ENCODE assay signal across 9 cellular contexts in the genomic region with DNA sequence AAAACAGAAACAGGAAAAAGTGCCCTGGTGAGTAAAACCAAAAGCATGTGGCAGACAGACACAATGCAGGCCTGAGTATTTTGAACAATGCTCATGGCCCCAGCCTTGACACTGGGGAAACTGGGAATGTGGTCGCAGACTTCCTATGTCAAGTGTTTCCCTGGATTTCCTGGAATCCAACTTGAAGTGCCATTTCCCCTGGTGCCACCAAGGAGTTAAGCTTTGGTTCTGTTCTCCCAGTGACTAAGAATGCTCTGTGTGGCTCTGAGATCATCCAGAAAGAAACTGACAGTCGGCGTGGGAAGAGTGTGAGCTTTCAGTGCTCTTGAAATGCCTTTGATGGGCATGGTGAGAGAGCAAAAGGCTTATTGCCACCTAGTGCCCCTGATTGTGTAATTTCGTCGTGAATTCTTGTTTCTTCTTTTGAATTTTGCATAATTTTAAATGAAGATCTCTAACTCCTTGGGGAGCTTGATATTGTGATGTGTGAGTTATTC.
DNase-seq lines count a peak whose midpoint lies in the region; ATAC-seq and TF ChIP-seq lines count a peak whose summit lies in the region.
"Had no signal": no experiment of that assay in that cellular context is flagged by ENCODE, and none has a peak within 500 bp of the region (broad histone marks: within the 10 kb centered on the region; RNA-seq: fewer than 3 reads in every experiment).

No MANE protein-coding gene starts in this region.

- peaks cover 6% of the 10 kb centered on the region for H3K36me3 Mint-ChIP-seq in chondrocyte (ENCODE audit: low read depth)
- H3K36me3 Mint-ChIP-seq: CD8-positive, alpha-beta memory T cell had no signal

- peak overlapping the region; percentile 94 for H3K27ac Mint-ChIP-seq in chondrocyte (ENCODE audit: unreplicated experiment)

- H3K4me1 Mint-ChIP-seq in chondrocyte (ENCODE audit: low read depth), result peaks cover 65% of the 10 kb centered on the region

- peak; percentile 75 for DNase-seq in activated effector memory CD4-positive, alpha-beta T cell treated with anti-CD3 and anti-CD28 coated beads, Interleukin-2, amount 50 U/mL, for 16 hours
- DNase-seq in activated effector memory CD4-positive, alpha-beta T cell treated with Interleukin-2 at 50 U/mL for 16 hours, result no peak
- DNase-seq in chondrocyte (ENCODE audit: low spot score), result no peak
- peak; percentile 74 for DNase-seq in middle frontal gyrus (ENCODE audit: extremely low spot score, low spot score)
- DNase-seq in substantia nigra (lab: John Stamatoyannopoulos, UW), result peak in 31 of 49 donors; percentile 3 to 57 (median 16)
- DNase-seq in NCI-H1436 treated with DMSO at 0.1 percent for 48 hours (lab: John Stamatoyannopoulos, UW), result no peak
- no peak for DNase-seq in NCI-H1694 (lab: John Stamatoyannopoulos, UW)

- peaks cover 7% of the 10 kb centered on the region for H3K9me3 Mint-ChIP-seq in chondrocyte (ENCODE audit: low read depth)
- H3K9me3 Mint-ChIP-seq: CD8-positive, alpha-beta memory T cell had no signal

- TF ChIP-seq CTCF in chondrocyte (IDR thresholded peaks at IDR 0.05), result peak; percentile 46

- peak overlapping the region; percentile 49 for H3K4me3 Mint-ChIP-seq in chondrocyte (ENCODE audit: unreplicated experiment)
- H3K4me3 Mint-ChIP-seq: CD8-positive, alpha-beta memory T cell had no signal

- no peaks in the 10 kb centered on the region for H3K27me3 Mint-ChIP-seq in chondrocyte (ENCODE audit: low read depth)

- H3K27ac ChIP-seq in substantia nigra (ENCODE audit: low read depth, low read length, poor library complexity, severe bottlenecking), result peak overlapping the region; percentile 77

- ATAC-seq in GM19035 (IDR thresholded peaks at IDR 0.05; ENCODE audit: unreplicated experiment), result no peak

Comparison
In these comparisons a context has a peak if more than half of its experiments do, and no peak if none do; other contexts are left out.
1. DNase-seq: peak in activated effector memory CD4-positive, alpha-beta T cell treated with anti-CD3 and anti-CD28 coated beads, Interleukin-2, amount 50 U/mL, for 16 hours (single experiment), middle frontal gyrus (single experiment) and substantia nigra (31 of 49); none in activated effector memory CD4-positive, alpha-beta T cell treated with Interleukin-2 at 50 U/mL for 16 hours (single experiment), chondrocyte (single experiment), NCI-H1436 treated with DMSO at 0.1 percent for 48 hours (single experiment) and NCI-H1694 (single experiment).